13 cellular contexts compared by ENCODE assay signal in the genomic region with DNA sequence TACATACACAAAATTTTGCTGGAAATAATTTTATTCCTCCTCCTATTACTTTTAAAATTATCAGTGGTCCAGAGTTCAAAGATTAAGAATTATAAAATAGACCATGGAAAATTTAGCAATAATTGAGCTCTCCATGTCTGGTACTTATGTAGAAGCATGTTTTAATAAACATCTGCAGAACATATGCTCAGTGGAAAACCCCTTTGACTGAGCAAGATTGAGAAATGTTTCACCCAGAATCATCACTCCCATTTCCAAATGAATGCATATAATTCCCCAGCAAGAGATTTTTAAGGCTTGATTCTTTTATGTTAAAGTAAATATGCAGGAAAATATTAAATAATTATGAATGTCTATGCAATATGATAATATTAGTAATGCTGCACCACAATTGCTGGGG.
"Had no signal": no experiment of that assay in that cellular context is flagged by ENCODE, and none has a peak within 500 bp of the region (broad histone marks: within the 10 kb centered on the region; RNA-seq: fewer than 3 reads in every experiment).

No MANE protein-coding gene starts in this region.

- H3K9me3 Mint-ChIP-seq: activated T-helper 1 cell treated with anti-CD3 and anti-CD28 coated beads, Interleukin-12 subunit alpha, Interleukin-12 subunit beta, Interleukin-2, Interleukin-4 antibody, amounts not matched to agents 30 ng/mL and 10 ng/mL and 1 ng/mL, durations not matched to agents 14 hours and 24 hours and 36 hours; stimulated activated naive CD8-positive, alpha-beta T cell treated with anti-CD3 and anti-CD28 coated beads, Interleukin-15, Interleukin-2, amounts not matched to agents 100 ng/mL and 50 ng/mL, for 24 hours had no signal

- H3K36me3 ChIP-seq: ascending aorta, esophagus muscularis mucosa, neural progenitor cell, ovary had no signal

- H3K27me3 ChIP-seq: ascending aorta, esophagus muscularis mucosa, neural progenitor cell, ovary had no signal

- H3K36me3 Mint-ChIP-seq: mesothelial cell of epicardium, neural progenitor cell had no signal

- H3K4me3 ChIP-seq: ascending aorta, esophagus muscularis mucosa, neural progenitor cell, ovary had no signal

- ATAC-seq: activated CD8-positive, alpha-beta T cell treated with anti-CD3 and anti-CD28 coated beads, Interleukin-2, amount 10 ng/mL, durations not matched to agents 7 days and 5 days had no signal

- H3K9me3 ChIP-seq: ascending aorta, esophagus muscularis mucosa, ovary had no signal

- H3K4me3 Mint-ChIP-seq: activated CD8-positive, alpha-beta T cell treated with anti-CD3 and anti-CD28 coated beads, Interleukin-2, amount 10 ng/mL, durations not matched to agents 7 days and 5 days; activated T-helper 1 cell treated with anti-CD3 and anti-CD28 coated beads, Interleukin-12 subunit alpha, Interleukin-12 subunit beta, Interleukin-2, Interleukin-4 antibody, amounts not matched to agents 30 ng/mL and 10 ng/mL and 1 ng/mL, durations not matched to agents 14 hours and 24 hours and 36 hours; mesothelial cell of epicardium; neural progenitor cell; stimulated activated naive CD8-positive, alpha-beta T cell treated with anti-CD3 and anti-CD28 coated beads, Interleukin-15, Interleukin-2, amounts not matched to agents 100 ng/mL and 50 ng/mL, for 24 hours had no signal

- H3K27ac Mint-ChIP-seq: activated CD8-positive, alpha-beta T cell treated with anti-CD3 and anti-CD28 coated beads, Interleukin-2, amount 10 ng/mL, durations not matched to agents 7 days and 5 days; activated T-helper 1 cell treated with anti-CD3 and anti-CD28 coated beads, Interleukin-12 subunit alpha, Interleukin-12 subunit beta, Interleukin-2, Interleukin-4 antibody, amounts not matched to agents 30 ng/mL and 10 ng/mL and 1 ng/mL, durations not matched to agents 14 hours and 24 hours and 36 hours; mesothelial cell of epicardium; neural progenitor cell; stimulated activated naive CD8-positive, alpha-beta T cell treated with anti-CD3 and anti-CD28 coated beads, Interleukin-15, Interleukin-2, amounts not matched to agents 100 ng/mL and 50 ng/mL, for 24 hours had no signal

- DNase-seq: activated CD4-positive, alpha-beta T cell treated with anti-CD3 and anti-CD28 coated beads for 4 hours; activated CD8-positive, alpha-beta T cell treated with anti-CD3 and anti-CD28 coated beads, Interleukin-2, amount 10 ng/mL, durations not matched to agents 7 days and 5 days; activated naive CD4-positive, alpha-beta T cell; ovary; stimulated activated CD4-positive, alpha-beta T cell treated with anti-CD3 and anti-CD28 coated beads, Interleukin-4, amount 100 ng/mL, for 1 hour; stimulated activated CD8-positive, alpha-beta memory T cell treated with anti-CD3 and anti-CD28 coated beads, Interleukin-4, amount 100 ng/mL, for 48 hours; T-helper 9 cell had no signal
